1 cellular context compared by ENCODE assay signal in genomic region chr12:53624453-53624852, GRCh38.
TF ChIP-seq lines count a peak whose summit lies in the region.

No MANE protein-coding gene starts in this region.

TF ChIP-seq in K562, 482 proteins besides CTCF, POLR2A, EP300 and RAD21:
- TF ChIP-seq PATZ1 (CRISPR knock-in tag; IDR thresholded peaks at IDR 0.05; ENCODE audit: borderline replicate concordance): no peak
- no peak for TF ChIP-seq NELFE (IDR thresholded peaks at IDR 0.05; ENCODE audit: insufficient read depth, insufficient read length)
- no peak for TF ChIP-seq CEBPG (CRISPR knock-in tag; IDR thresholded peaks at IDR 0.05)
- peak in 1 of 2 experiments; percentile 78; a peak in 2 of 4 replicates for TF ChIP-seq CEBPG (tag; conservative IDR thresholded peaks at IDR 0.05 in 1 of 2, IDR thresholded peaks at IDR 0.05 in 1 of 2)
- TF ChIP-seq HDAC3 (IDR thresholded peaks at IDR 0.05; ENCODE audit: borderline replicate concordance, partially characterized antibody): no peak
- TF ChIP-seq CEBPB (tag; IDR thresholded peaks at IDR 0.05): peak; percentile 89
- TF ChIP-seq RBM17 (IDR thresholded peaks at IDR 0.05; ENCODE audit: borderline replicate concordance, low read depth, low read length): no peak
TF ChIP-seq in K562: peak in this region for 2.
